In the genomic region with DNA sequence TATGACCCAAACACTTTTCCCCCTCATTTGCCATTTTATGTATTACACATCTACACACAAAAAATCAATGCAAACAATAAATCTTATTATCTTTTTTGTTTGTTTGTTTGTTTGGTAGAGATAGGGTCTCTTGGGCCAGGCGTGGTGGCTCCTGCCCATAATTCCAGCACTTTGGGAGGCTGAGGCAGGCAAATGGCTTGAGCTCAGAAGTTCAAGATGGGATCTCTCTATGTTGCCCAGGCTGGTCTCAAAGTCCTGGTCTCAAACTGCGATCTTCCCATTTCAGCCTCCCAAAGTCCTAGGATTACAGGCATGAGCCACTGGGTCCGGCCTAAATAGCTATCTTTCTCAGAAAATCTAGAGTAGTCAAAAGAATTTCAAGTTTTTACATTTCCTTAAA, we compare ENCODE assay signal across 15 cellular contexts.
"Had no signal": no experiment of that assay in that cellular context is flagged by ENCODE, and none has a peak within 500 bp of the region (broad histone marks: within the 10 kb centered on the region; RNA-seq: fewer than 3 reads in every experiment).

No MANE protein-coding gene starts in this region.

- H3K27ac Mint-ChIP-seq: activated CD4-positive, alpha-beta T cell treated with anti-CD3 and anti-CD28 coated beads for 36 hours; activated naive CD4-positive, alpha-beta T cell treated with anti-CD3 and anti-CD28 coated beads, Interleukin-2, amount 10 ng/mL, durations not matched to agents 7 days and 5 days; activated T-helper 17 cell treated with anti-CD3 and anti-CD28 coated beads, Interleukin-2, amount 50 U/mL, for 72 hours; effector memory CD8-positive, alpha-beta T cell; stimulated activated memory B cell treated with anti-CD40 and anti-IgM and Interleukin-4, amounts not matched to agents 10 μg/mL and 1 μg/mL and 100 μg/mL, for 72 hours had no signal

- DNase-seq: activated CD4-positive, alpha-beta T cell treated with anti-CD3 and anti-CD28 coated beads for 36 hours; activated CD8-positive, alpha-beta memory T cell treated with anti-CD3 and anti-CD28 coated beads for 24 hours; activated naive CD4-positive, alpha-beta T cell treated with anti-CD3 and anti-CD28 coated beads, Interleukin-2, amount 10 ng/mL, durations not matched to agents 7 days and 5 days; amniotic stem cell; body of pancreas; effector memory CD8-positive, alpha-beta T cell; kidney glomerular epithelial cell; T1000; transverse colon had no signal

- H3K27ac ChIP-seq: epithelial cell of prostate had no signal

- H3K4me3 Mint-ChIP-seq: activated CD4-positive, alpha-beta T cell treated with anti-CD3 and anti-CD28 coated beads for 36 hours; activated naive CD4-positive, alpha-beta T cell treated with anti-CD3 and anti-CD28 coated beads, Interleukin-2, amount 10 ng/mL, durations not matched to agents 7 days and 5 days; activated T-helper 17 cell treated with anti-CD3 and anti-CD28 coated beads, Interleukin-2, amount 50 U/mL, for 72 hours; central memory CD8-positive, alpha-beta T cell; effector memory CD8-positive, alpha-beta T cell; stimulated activated memory B cell treated with anti-CD40 and anti-IgM and Interleukin-4, amounts not matched to agents 10 μg/mL and 1 μg/mL and 100 μg/mL, for 72 hours had no signal

- H3K27me3 ChIP-seq: body of pancreas, transverse colon had no signal

- H3K36me3 Mint-ChIP-seq: stimulated activated memory B cell treated with anti-CD40 and anti-IgM and Interleukin-4, amounts not matched to agents 10 μg/mL and 1 μg/mL and 100 μg/mL, for 72 hours had no signal

- H3K27me3 Mint-ChIP-seq: activated CD4-positive, alpha-beta T cell treated with anti-CD3 and anti-CD28 coated beads for 36 hours; activated T-helper 17 cell treated with anti-CD3 and anti-CD28 coated beads, Interleukin-2, amount 50 U/mL, for 72 hours; central memory CD8-positive, alpha-beta T cell; effector memory CD8-positive, alpha-beta T cell; stimulated activated memory B cell treated with anti-CD40 and anti-IgM and Interleukin-4, amounts not matched to agents 10 μg/mL and 1 μg/mL and 100 μg/mL, for 72 hours had no signal

- ATAC-seq: activated CD4-positive, alpha-beta T cell treated with anti-CD3 and anti-CD28 coated beads for 36 hours; activated T-helper 17 cell treated with anti-CD3 and anti-CD28 coated beads, Interleukin-2, amount 50 U/mL, for 72 hours; body of pancreas; effector memory CD8-positive, alpha-beta T cell; gastroesophageal sphincter; stimulated activated memory B cell treated with anti-CD40 and anti-IgM and Interleukin-4, amounts not matched to agents 10 μg/mL and 1 μg/mL and 100 μg/mL, for 72 hours had no signal

- H3K36me3 ChIP-seq: gastroesophageal sphincter, transverse colon had no signal

- H3K9me3 Mint-ChIP-seq: activated naive CD4-positive, alpha-beta T cell treated with anti-CD3 and anti-CD28 coated beads, Interleukin-2, amount 10 ng/mL, durations not matched to agents 7 days and 5 days; activated T-helper 17 cell treated with anti-CD3 and anti-CD28 coated beads, Interleukin-2, amount 50 U/mL, for 72 hours; central memory CD8-positive, alpha-beta T cell; effector memory CD8-positive, alpha-beta T cell; neural crest cell; stimulated activated memory B cell treated with anti-CD40 and anti-IgM and Interleukin-4, amounts not matched to agents 10 μg/mL and 1 μg/mL and 100 μg/mL, for 72 hours had no signal

- H3K9me3 ChIP-seq: body of pancreas, gastroesophageal sphincter, transverse colon had no signal
